1 cellular context compared by ENCODE assay signal in genomic region chr7:97499204-97499603, GRCh38.
TF ChIP-seq lines count a peak whose summit lies in the region.

No MANE protein-coding gene starts in this region.

TF ChIP-seq in GM23338, 12 proteins besides CTCF, POLR2A, EP300 and RAD21 (continued from another document):
- no peak for TF ChIP-seq ZNF462 (CRISPR knock-in tag; IDR thresholded peaks at IDR 0.05)
- no peak for TF ChIP-seq ZNF114 (CRISPR knock-in tag; IDR thresholded peaks at IDR 0.05)
- TF ChIP-seq JUNB (IDR thresholded peaks at IDR 0.05; ENCODE audit: unreplicated experiment) = no peak
- no peak for TF ChIP-seq STAT1 (IDR thresholded peaks at IDR 0.05; ENCODE audit: unreplicated experiment)
- no peak for TF ChIP-seq EZH2phosphoT487 (IDR thresholded peaks at IDR 0.05; ENCODE audit: unreplicated experiment)
- TF ChIP-seq NANOG (IDR thresholded peaks at IDR 0.05; ENCODE audit: borderline replicate concordance) = no peak
